In the genomic region with DNA sequence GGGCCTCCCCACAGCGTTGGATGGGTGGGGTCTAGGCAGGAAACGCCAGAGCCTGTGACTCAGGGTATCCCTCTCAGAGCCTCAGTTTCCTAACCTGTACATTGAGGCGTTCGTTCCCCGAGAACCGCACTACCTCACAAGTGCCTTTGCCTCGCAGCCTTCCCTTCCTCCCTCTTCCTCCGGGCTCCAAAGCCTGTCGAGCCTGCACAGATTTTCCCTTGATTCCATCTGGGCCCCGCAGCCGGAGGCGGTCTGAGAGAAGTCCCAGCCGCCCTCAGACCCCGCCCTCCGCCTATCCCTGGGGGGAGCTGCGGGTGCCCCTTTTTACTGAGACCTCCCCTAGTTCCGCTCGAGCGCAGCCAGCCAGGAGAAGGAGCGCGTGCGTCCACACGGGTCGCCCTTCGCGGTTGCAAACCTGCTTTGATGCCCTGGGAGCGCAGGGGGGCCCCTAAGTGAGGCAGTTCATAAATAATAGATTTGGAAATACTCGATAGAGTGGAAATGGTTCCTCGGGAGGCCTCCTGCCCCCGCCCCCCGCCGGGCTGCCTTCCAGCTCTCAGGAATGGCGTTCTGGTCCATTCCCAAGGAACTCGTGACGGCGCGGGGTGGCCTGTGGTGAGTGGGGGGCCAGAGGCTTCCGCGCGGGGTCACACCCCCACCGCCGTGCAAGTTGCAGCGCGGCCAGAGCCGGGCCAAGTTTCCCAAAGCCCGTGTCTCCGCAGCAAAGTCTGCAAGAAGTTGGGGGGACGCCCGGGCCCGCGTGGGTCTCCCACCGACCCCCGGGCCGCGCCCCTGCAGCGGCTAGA, we compare ENCODE assay signal across 1 cellular context.
TF ChIP-seq lines count a peak whose summit lies in the region.

No MANE protein-coding gene starts in this region.

TF ChIP-seq in GM12878, 131 proteins besides CTCF, POLR2A, EP300 and RAD21:
- TF ChIP-seq POU2F2 (IDR thresholded peaks at IDR 0.05; ENCODE audit: borderline replicate concordance, low read depth, low read length) (no peak), ZNF207 (IDR thresholded peaks at IDR 0.05; ENCODE audit: borderline replicate concordance) (no peak), BHLHE40 (IDR thresholded peaks at IDR 0.05; ENCODE audit: borderline replicate concordance in 1 of 2, low read depth in 2 of 2, low read length in 1 of 2) (peak; percentile 14 to 26; a peak in 2 of 4 replicates), FOXK2 (IDR thresholded peaks at IDR 0.05) (no peak), SUPT20H (IDR thresholded peaks at IDR 0.05; ENCODE audit: borderline replicate concordance, control insufficient read depth, low read depth, low read length) (no peak), SMAD5 (IDR thresholded peaks at IDR 0.05; ENCODE audit: low read depth) (no peak), HDAC2 (IDR thresholded peaks at IDR 0.05) (0 out of 2 replicates have a peak, but pooled peaks have one; percentile 15), NR2C1 (IDR thresholded peaks at IDR 0.05) (no peak), IKZF1 (conservative IDR thresholded peaks at IDR 0.05) (peak; percentile 15; the same call in 1 of the 2 replicates), SP1 (IDR thresholded peaks at IDR 0.05; ENCODE audit: low read depth, low read length) (no peak), ZBED1 (IDR thresholded peaks at IDR 0.05; ENCODE audit: borderline replicate concordance) (no peak), SMC3 (IDR thresholded peaks at IDR 0.05; ENCODE audit: borderline replicate concordance, low read length) (no peak), RUNX3 (IDR thresholded peaks at IDR 0.05; ENCODE audit: low read length) (0 out of 2 replicates have a peak, but pooled peaks have one; percentile 22)
- TF ChIP-seq, protein P1, sequence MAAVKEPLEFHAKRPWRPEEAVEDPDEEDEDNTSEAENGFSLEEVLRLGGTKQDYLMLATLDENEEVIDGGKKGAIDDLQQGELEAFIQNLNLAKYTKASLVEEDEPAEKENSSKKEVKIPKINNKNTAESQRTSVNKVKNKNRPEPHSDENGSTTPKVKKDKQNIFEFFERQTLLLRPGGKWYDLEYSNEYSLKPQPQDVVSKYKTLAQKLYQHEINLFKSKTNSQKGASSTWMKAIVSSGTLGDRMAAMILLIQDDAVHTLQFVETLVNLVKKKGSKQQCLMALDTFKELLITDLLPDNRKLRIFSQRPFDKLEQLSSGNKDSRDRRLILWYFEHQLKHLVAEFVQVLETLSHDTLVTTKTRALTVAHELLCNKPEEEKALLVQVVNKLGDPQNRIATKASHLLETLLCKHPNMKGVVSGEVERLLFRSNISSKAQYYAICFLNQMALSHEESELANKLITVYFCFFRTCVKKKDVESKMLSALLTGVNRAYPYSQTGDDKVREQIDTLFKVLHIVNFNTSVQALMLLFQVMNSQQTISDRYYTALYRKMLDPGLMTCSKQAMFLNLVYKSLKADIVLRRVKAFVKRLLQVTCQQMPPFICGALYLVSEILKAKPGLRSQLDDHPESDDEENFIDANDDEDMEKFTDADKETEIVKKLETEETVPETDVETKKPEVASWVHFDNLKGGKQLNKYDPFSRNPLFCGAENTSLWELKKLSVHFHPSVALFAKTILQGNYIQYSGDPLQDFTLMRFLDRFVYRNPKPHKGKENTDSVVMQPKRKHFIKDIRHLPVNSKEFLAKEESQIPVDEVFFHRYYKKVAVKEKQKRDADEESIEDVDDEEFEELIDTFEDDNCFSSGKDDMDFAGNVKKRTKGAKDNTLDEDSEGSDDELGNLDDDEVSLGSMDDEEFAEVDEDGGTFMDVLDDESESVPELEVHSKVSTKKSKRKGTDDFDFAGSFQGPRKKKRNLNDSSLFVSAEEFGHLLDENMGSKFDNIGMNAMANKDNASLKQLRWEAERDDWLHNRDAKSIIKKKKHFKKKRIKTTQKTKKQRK (IDR thresholded peaks at IDR 0.05; ENCODE audit: low read depth, low read length), result no peak
- TF ChIP-seq, protein P2, sequence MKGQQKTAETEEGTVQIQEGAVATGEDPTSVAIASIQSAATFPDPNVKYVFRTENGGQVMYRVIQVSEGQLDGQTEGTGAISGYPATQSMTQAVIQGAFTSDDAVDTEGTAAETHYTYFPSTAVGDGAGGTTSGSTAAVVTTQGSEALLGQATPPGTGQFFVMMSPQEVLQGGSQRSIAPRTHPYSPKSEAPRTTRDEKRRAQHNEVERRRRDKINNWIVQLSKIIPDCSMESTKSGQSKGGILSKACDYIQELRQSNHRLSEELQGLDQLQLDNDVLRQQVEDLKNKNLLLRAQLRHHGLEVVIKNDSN (IDR thresholded peaks at IDR 0.05; ENCODE audit: borderline replicate concordance, extremely low read length, insufficient read depth, low read depth, low read length), result no peak
- TF ChIP-seq, protein P3, sequence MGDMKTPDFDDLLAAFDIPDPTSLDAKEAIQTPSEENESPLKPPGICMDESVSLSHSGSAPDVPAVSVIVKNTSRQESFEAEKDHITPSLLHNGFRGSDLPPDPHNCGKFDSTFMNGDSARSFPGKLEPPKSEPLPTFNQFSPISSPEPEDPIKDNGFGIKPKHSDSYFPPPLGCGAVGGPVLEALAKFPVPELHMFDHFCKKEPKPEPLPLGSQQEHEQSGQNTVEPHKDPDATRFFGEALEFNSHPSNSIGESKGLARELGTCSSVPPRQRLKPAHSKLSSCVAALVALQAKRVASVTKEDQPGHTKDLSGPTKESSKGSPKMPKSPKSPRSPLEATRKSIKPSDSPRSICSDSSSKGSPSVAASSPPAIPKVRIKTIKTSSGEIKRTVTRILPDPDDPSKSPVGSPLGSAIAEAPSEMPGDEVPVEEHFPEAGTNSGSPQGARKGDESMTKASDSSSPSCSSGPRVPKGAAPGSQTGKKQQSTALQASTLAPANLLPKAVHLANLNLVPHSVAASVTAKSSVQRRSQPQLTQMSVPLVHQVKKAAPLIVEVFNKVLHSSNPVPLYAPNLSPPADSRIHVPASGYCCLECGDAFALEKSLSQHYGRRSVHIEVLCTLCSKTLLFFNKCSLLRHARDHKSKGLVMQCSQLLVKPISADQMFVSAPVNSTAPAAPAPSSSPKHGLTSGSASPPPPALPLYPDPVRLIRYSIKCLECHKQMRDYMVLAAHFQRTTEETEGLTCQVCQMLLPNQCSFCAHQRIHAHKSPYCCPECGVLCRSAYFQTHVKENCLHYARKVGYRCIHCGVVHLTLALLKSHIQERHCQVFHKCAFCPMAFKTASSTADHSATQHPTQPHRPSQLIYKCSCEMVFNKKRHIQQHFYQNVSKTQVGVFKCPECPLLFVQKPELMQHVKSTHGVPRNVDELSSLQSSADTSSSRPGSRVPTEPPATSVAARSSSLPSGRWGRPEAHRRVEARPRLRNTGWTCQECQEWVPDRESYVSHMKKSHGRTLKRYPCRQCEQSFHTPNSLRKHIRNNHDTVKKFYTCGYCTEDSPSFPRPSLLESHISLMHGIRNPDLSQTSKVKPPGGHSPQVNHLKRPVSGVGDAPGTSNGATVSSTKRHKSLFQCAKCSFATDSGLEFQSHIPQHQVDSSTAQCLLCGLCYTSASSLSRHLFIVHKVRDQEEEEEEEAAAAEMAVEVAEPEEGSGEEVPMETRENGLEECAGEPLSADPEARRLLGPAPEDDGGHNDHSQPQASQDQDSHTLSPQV (IDR thresholded peaks at IDR 0.05), result no peak
- TF ChIP-seq, protein P4, sequence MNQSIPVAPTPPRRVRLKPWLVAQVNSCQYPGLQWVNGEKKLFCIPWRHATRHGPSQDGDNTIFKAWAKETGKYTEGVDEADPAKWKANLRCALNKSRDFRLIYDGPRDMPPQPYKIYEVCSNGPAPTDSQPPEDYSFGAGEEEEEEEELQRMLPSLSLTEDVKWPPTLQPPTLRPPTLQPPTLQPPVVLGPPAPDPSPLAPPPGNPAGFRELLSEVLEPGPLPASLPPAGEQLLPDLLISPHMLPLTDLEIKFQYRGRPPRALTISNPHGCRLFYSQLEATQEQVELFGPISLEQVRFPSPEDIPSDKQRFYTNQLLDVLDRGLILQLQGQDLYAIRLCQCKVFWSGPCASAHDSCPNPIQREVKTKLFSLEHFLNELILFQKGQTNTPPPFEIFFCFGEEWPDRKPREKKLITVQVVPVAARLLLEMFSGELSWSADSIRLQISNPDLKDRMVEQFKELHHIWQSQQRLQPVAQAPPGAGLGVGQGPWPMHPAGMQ (IDR thresholded peaks at IDR 0.05; ENCODE audit: borderline replicate concordance), result no peak
TF ChIP-seq in GM12878: peak in this region for 4.
